In the genomic region with DNA sequence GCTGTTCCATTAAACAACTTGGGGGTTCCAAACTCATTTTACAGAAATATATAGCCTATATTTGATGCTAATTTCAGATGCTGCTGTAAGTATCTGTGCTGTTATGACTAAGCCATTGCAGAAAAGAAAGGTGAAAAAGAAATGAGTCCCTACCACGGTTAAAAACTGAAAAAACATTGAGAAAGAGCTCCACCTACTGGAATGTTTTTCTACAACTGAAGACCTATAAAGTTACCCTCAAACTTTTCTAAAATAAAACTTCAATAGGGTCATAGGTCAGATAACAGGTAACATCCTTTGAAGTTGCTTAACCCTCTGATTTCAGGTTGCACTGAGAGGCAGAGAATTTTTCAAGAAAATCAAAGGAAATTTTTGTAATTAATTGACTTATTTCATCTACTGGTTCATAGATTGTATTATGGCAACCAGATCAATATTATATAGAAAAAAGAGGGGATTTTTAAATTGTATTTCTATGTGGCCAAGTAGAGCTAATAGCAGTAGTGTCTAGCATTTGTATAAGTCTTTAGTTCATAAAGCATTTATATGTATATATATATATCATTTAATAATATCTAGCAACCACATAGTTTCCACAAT, we compare ENCODE assay signal across 8 cellular contexts.
A peak's percentile ranks its signal among the peaks of the same experiment; 100 is the strongest.
DNase-seq lines count a peak whose midpoint lies in the region; ATAC-seq and TF ChIP-seq lines count a peak whose summit lies in the region.

No MANE protein-coding gene starts in this region.

- H3K27me3 ChIP-seq in H9 (ENCODE audit: insufficient read depth, low read length) (no peaks in the 10 kb centered on the region), aorta (ENCODE audit: control insufficient read depth in 1 of 2, insufficient read depth in 2 of 2, low read length in 1 of 2) (peaks cover 0 to 1% of the 10 kb centered on the region in 2 donors)
- H3K27me3 ChIP-seq in CD8-positive, alpha-beta memory T cell (ENCODE audit: insufficient read depth, low read length, poor library complexity, severe bottlenecking) = no peaks in the 10 kb centered on the region

- no peaks in the 10 kb centered on the region for H3K23me2 ChIP-seq in H9 (ENCODE audit: insufficient read length, low read depth, low read length, poor library complexity, severe bottlenecking)

- H4K20me1 ChIP-seq in H9 (ENCODE audit: control insufficient read depth, insufficient read depth, insufficient read length) = no peaks in the 10 kb centered on the region

- CTCF ChIA-PET in CD8-positive, alpha-beta memory T cell (lab: Charles Lee) = no interaction called here

- no peak overlapping the region for H3T11ph ChIP-seq in H9 (ENCODE audit: low read length)

- intact Hi-C loops in aorta (cut with DNase I) = no loop called here

- H3K4me3 ChIP-seq in GM12864 (ENCODE audit: low read depth, low read length) (no peak overlapping the region), aorta (ENCODE audit: low read length in 2 of 2) (no peak overlapping the region)
- H3K4me3 ChIP-seq in CD8-positive, alpha-beta memory T cell (ENCODE audit: low read length) = no peak overlapping the region

- H4K8ac ChIP-seq in H9 (replicated peaks; ENCODE audit: insufficient read length, low read depth, low read length) = no peak overlapping the region

- no peak overlapping the region for H3K4me3 Mint-ChIP-seq in H9
- H3K4me3 Mint-ChIP-seq in CD8-positive, alpha-beta memory T cell = no peak overlapping the region

- H3K9ac ChIP-seq in H9 (ENCODE audit: extremely low read depth, insufficient read length, low read length) = no peak overlapping the region

- H3K36me3 ChIP-seq in CD8-positive, alpha-beta memory T cell (ENCODE audit: insufficient read depth, low read length) = no peaks in the 10 kb centered on the region
- no peaks in the 10 kb centered on the region for H3K36me3 ChIP-seq in aorta (ENCODE audit: control insufficient read depth in 1 of 2, insufficient read depth in 2 of 2, low read length in 1 of 2)

- H4K91ac ChIP-seq in H9 (ENCODE audit: insufficient read length, low read depth, low read length) = no peak overlapping the region

- ATAC-seq in esophagus mucosa (no peak), aorta (ENCODE audit: low FRiP score) (no peak)

- no peak overlapping the region for H2AK5ac ChIP-seq in H9 (ENCODE audit: insufficient read length, low read length)

- no peak overlapping the region for H2BK5ac ChIP-seq in H9 (ENCODE audit: insufficient read length, low read length)

- H3K4ac ChIP-seq in H9 (ENCODE audit: low read depth, low read length) = no peak overlapping the region

- H3K9me3 Mint-ChIP-seq in H9 = no peaks in the 10 kb centered on the region
- peaks cover 0 to 2% (median 0%) of the 10 kb centered on the region in 5 donors for H3K9me3 Mint-ChIP-seq in CD8-positive, alpha-beta memory T cell

- POLR2A ChIA-PET in CD8-positive, alpha-beta memory T cell (lab: Charles Lee) = no interaction called here

- no peak overlapping the region for H3K27ac Mint-ChIP-seq in H9
- no peak overlapping the region for H3K27ac Mint-ChIP-seq in CD8-positive, alpha-beta memory T cell

- H3K18ac ChIP-seq in H9 (ENCODE audit: insufficient read length, low read depth, low read length) = no peak overlapping the region

- H3K23ac ChIP-seq in H9 (ENCODE audit: insufficient read length, low read depth, low read length) = no peak overlapping the region

- H3K79me1 ChIP-seq in H9 (ENCODE audit: insufficient read depth, low read depth, low read length, poor library complexity, severe bottlenecking) = no peaks in the 10 kb centered on the region

- no peaks in the 10 kb centered on the region for H3K79me2 ChIP-seq in H9 (ENCODE audit: insufficient read depth, low read length)

- no peak overlapping the region for H2BK20ac ChIP-seq in H9 (ENCODE audit: low read depth, low read length, poor library complexity, severe bottlenecking)

- H2AFZ ChIP-seq in H9 (ENCODE audit: low read length) = no peak overlapping the region

- WGBS in H9 (ENCODE audit: extremely low coverage, insufficient read length, low lambda C conversion rate) = no CpG with 5 or more reads among the region's 1 CpG
- WGBS in aorta, 2 donors = 0% methylated on average over 1 of the region's 1 CpG

- H2BK120ac ChIP-seq in H9 (ENCODE audit: low read depth, low read length, poor library complexity, severe bottlenecking) = no peak overlapping the region

- TF ChIP-seq CTCF in GM12864 (IDR thresholded peaks at IDR 0.05; ENCODE audit: low read depth, low read length, missing control alignments) = peak; percentile 49
- TF ChIP-seq CTCF in H9 (conservative IDR thresholded peaks at IDR 0.05) = peak; percentile 73

- no peak overlapping the region for H4K5ac ChIP-seq in H9 (ENCODE audit: insufficient read length, low read depth, low read length)

- no peak overlapping the region for H2BK15ac ChIP-seq in H9 (ENCODE audit: low read depth, low read length)

- no peak overlapping the region for H3K27ac ChIP-seq in H9 (ENCODE audit: insufficient read length, low read depth, low read length)
- no peak overlapping the region for H3K27ac ChIP-seq in CD8-positive, alpha-beta memory T cell (ENCODE audit: low read depth, low read length)
- no peak overlapping the region for H3K27ac ChIP-seq in aorta (ENCODE audit: low read depth in 1 of 2, low read length in 2 of 2)

- DNase-seq in GM12864 (ENCODE audit: low read depth) (no peak), H9 (no peak), NCI-H1694 (lab: John Stamatoyannopoulos, UW) (peak; percentile 68), T47D (ENCODE audit: low read depth in 1 of 2, low spot score in 1 of 2) (peak; percentile 15 to 33), renal cortical epithelial cell (ENCODE audit: low read depth) (peak; percentile 30), aorta (no peak)
- no peak for DNase-seq in CD8-positive, alpha-beta memory T cell

- no peaks in the 10 kb centered on the region for H3K9me3 ChIP-seq in H9 (ENCODE audit: control insufficient read depth, low read depth, low read length)
- no peaks in the 10 kb centered on the region for H3K9me3 ChIP-seq in CD8-positive, alpha-beta memory T cell (ENCODE audit: low read length)
- H3K9me3 ChIP-seq in aorta (ENCODE audit: control insufficient read depth, low read length) = peaks cover 3% of the 10 kb centered on the region

- H3K56ac ChIP-seq in H9 (ENCODE audit: insufficient read length, low read depth, low read length) = no peak overlapping the region

- H3K4me2 ChIP-seq in H9 (ENCODE audit: insufficient read depth, insufficient read length, low read length) = no peak overlapping the region

- peaks cover 3% of the 10 kb centered on the region for H3K27me3 Mint-ChIP-seq in H9 (ENCODE audit: low read depth)
- peaks cover 0 to 6% of the 10 kb centered on the region in 2 donors for H3K27me3 Mint-ChIP-seq in CD8-positive, alpha-beta memory T cell

- H3K4me1 ChIP-seq in H9 (ENCODE audit: insufficient read depth, low read length) (no peaks in the 10 kb centered on the region), aorta (ENCODE audit: control insufficient read depth in 1 of 2, insufficient read depth in 2 of 2, low read length in 2 of 2) (no peaks in the 10 kb centered on the region)
- H3K4me1 ChIP-seq in CD8-positive, alpha-beta memory T cell (ENCODE audit: insufficient read depth, low read length) = no peaks in the 10 kb centered on the region

- peaks cover 9 to 11% of the 10 kb centered on the region in 2 experiments for H3K4me1 Mint-ChIP-seq in H9
- H3K4me1 Mint-ChIP-seq in CD8-positive, alpha-beta memory T cell = no peaks in the 10 kb centered on the region

- in situ Hi-C loops in T47D (cut with HindIII; ENCODE audit: low pct_unique_long_range_greater_than_20kb, low sequenced_read_pairs) = no loop called here

- no peaks in the 10 kb centered on the region for H3K36me3 Mint-ChIP-seq in H9 (ENCODE audit: insufficient read depth in 1 of 3, low read depth in 3 of 3)
- H3K36me3 Mint-ChIP-seq in CD8-positive, alpha-beta memory T cell = no peaks in the 10 kb centered on the region

- no peak overlapping the region for H2BK12ac ChIP-seq in H9 (ENCODE audit: insufficient read length, low read depth, low read length)

- H3K14ac ChIP-seq in H9 (ENCODE audit: insufficient read depth, low read length) = no peak overlapping the region

Comparison
In these comparisons a context has a peak if more than half of its experiments do, and no peak if none do; other contexts are left out.
1. DNase-seq: peak in NCI-H1694 (single experiment), T47D (2 of 2) and renal cortical epithelial cell (single experiment); none in GM12864 (single experiment), H9 (single experiment), CD8-positive, alpha-beta memory T cell (0 of 5) and aorta (0 of 2).